1 cellular context compared by ENCODE assay signal in genomic region chrX:131762802-131763234, GRCh38.
TF ChIP-seq lines count a peak whose summit lies in the region.

No MANE protein-coding gene starts in this region.

TF ChIP-seq in A549, 52 proteins besides CTCF, POLR2A, EP300 and RAD21 (continued from another document):
- TF ChIP-seq EHMT2 (IDR thresholded peaks at IDR 0.05; ENCODE audit: low read depth): no peak
- no peak for TF ChIP-seq RCOR1 (IDR thresholded peaks at IDR 0.05; ENCODE audit: low read depth, low read length)
- 0 out of 3 replicates have a peak, but pooled peaks have one; percentile 64 for TF ChIP-seq BCL3 (IDR thresholded peaks at IDR 0.05)
- TF ChIP-seq FOXS1 (CRISPR knock-in tag; IDR thresholded peaks at IDR 0.05): no peak
- no peak for TF ChIP-seq RFX5 (IDR thresholded peaks at IDR 0.05)
